Comparison of ENCODE assay signal across 22 cellular contexts in the genomic region with DNA sequence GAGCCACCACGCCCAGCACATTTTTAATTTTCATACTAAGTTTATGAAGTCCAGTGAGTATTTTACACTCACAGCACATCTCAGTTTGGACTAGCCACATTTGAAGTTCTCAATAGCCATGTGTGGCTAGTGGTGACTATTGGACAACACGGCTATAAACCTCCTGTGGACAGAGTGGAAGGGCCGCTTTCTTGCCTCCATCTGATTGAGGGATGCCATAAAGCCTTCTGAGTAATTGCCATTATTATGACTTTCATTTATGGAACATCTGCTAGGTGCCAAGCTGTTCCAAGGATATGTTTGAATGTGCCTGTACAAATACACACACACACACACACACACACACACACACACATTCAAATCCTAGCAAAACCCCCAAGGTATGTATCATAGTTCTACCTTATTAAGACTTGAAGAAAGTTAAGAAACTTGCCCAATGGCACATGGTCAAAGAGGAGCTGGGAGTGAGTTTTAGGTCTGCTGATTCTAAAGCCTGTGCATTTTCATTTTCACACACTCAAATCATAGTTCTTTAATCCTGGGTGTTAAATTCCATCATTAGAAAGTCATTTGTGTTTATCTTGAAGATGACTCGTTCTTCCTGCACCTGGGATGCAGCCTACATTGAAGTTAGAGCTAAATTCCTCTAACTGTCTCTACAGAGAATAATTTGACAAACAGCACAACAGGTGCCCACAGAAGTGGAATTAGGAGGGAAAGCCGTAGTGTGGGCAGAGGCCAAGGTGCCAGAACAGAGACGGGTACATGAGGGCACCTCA.
DNase-seq lines count a peak whose midpoint lies in the region; ATAC-seq, FAIRE-seq and TF ChIP-seq lines count a peak whose summit lies in the region.
"Had no signal": no experiment of that assay in that cellular context is flagged by ENCODE, and none has a peak within 500 bp of the region (broad histone marks: within the 10 kb centered on the region; RNA-seq: fewer than 3 reads in every experiment).

No MANE protein-coding gene starts in this region.

- ATAC-seq in natural killer cell treated with Interleukin-12 subunit alpha and Interleukin-12 subunit beta and Interleukin-15 and Interleukin-18, amount 100 ng/mL, for 72 hours: no peak
- no peak for ATAC-seq in psoas muscle
- ATAC-seq: activated CD4-positive, alpha-beta T cell treated with anti-CD3 and anti-CD28 coated beads for 36 hours; stimulated activated effector memory CD8-positive, alpha-beta T cell treated with anti-CD3 and anti-CD28 coated beads, Interleukin-12 subunit alpha, Interleukin-12 subunit beta, amount 100 ng/mL, for 72 hours had no signal

- H3K4me1 Mint-ChIP-seq in progenitor cell of endocrine pancreas (ENCODE audit: low read depth): peaks cover 42% of the 10 kb centered on the region
- H3K4me1 Mint-ChIP-seq in natural killer cell treated with Interleukin-12 subunit alpha and Interleukin-12 subunit beta and Interleukin-15 and Interleukin-18, amount 100 ng/mL, for 72 hours (ENCODE audit: low read depth in 2 of 2): no peaks in the 10 kb centered on the region
- H3K4me1 Mint-ChIP-seq: activated CD4-positive, alpha-beta T cell treated with anti-CD3 and anti-CD28 coated beads for 36 hours; stimulated activated effector memory CD8-positive, alpha-beta T cell treated with anti-CD3 and anti-CD28 coated beads, Interleukin-12 subunit alpha, Interleukin-12 subunit beta, amount 100 ng/mL, for 72 hours had no signal

- no peak overlapping the region for H3K4me3 ChIP-seq in bronchial epithelial cell (ENCODE audit: low read depth, low read length)
- no peak overlapping the region for H3K4me3 ChIP-seq in psoas muscle
- H3K4me3 ChIP-seq: GM23248, thyroid gland had no signal

- H3K4me3 Mint-ChIP-seq in progenitor cell of endocrine pancreas (ENCODE audit: low read depth): no peak overlapping the region
- H3K4me3 Mint-ChIP-seq in natural killer cell treated with Interleukin-12 subunit alpha and Interleukin-12 subunit beta and Interleukin-15 and Interleukin-18, amount 100 ng/mL, for 72 hours: no peak overlapping the region
- H3K4me3 Mint-ChIP-seq: activated CD4-positive, alpha-beta T cell treated with anti-CD3 and anti-CD28 coated beads for 36 hours; IgD-negative memory B cell; nephron; stimulated activated effector memory CD8-positive, alpha-beta T cell treated with anti-CD3 and anti-CD28 coated beads, Interleukin-12 subunit alpha, Interleukin-12 subunit beta, amount 100 ng/mL, for 72 hours had no signal

- H3K27ac Mint-ChIP-seq in progenitor cell of endocrine pancreas: peak overlapping the region; percentile 73
- H3K27ac Mint-ChIP-seq in natural killer cell treated with Interleukin-12 subunit alpha and Interleukin-12 subunit beta and Interleukin-15 and Interleukin-18, amount 100 ng/mL, for 72 hours: no peak overlapping the region
- H3K27ac Mint-ChIP-seq: activated CD4-positive, alpha-beta T cell treated with anti-CD3 and anti-CD28 coated beads for 36 hours; activated T-helper 2 cell treated with anti-CD3 and anti-CD28 coated beads, Interferon-gamma antibody, Interleukin-2, Interleukin-4, amounts not matched to agents 10 μg/mL and 5 μg/mL and 100 μg/mL, durations not matched to agents 14 hours and 24 hours and 36 hours; IgD-negative memory B cell; nephron; stimulated activated effector memory CD8-positive, alpha-beta T cell treated with anti-CD3 and anti-CD28 coated beads, Interleukin-12 subunit alpha, Interleukin-12 subunit beta, amount 100 ng/mL, for 72 hours had no signal

- no peak overlapping the region for H3K27ac ChIP-seq in psoas muscle
- H3K27ac ChIP-seq: C4-2B, GM23248, thyroid gland had no signal

- TF ChIP-seq CTCF in bronchial epithelial cell (IDR thresholded peaks at IDR 0.05; ENCODE audit: insufficient read depth, low read length, severe bottlenecking): no peak
- no peak for TF ChIP-seq CTCF in progenitor cell of endocrine pancreas (IDR thresholded peaks at IDR 0.05; ENCODE audit: unreplicated experiment)
- no peak for TF ChIP-seq CTCF in psoas muscle (IDR thresholded peaks at IDR 0.05)

- no peak for FAIRE-seq in bronchial epithelial cell (lab: Jason Lieb, UNC)

- no peaks in the 10 kb centered on the region for H3K27me3 Mint-ChIP-seq in progenitor cell of endocrine pancreas
- peaks cover 0 to 6% of the 10 kb centered on the region in 2 donors for H3K27me3 Mint-ChIP-seq in natural killer cell treated with Interleukin-12 subunit alpha and Interleukin-12 subunit beta and Interleukin-15 and Interleukin-18, amount 100 ng/mL, for 72 hours
- H3K27me3 Mint-ChIP-seq: activated CD4-positive, alpha-beta T cell treated with anti-CD3 and anti-CD28 coated beads for 36 hours; IgD-negative memory B cell had no signal

- no peaks in the 10 kb centered on the region for H3K9me3 ChIP-seq in psoas muscle
- H3K9me3 ChIP-seq: thyroid gland had no signal

- H3K36me3 Mint-ChIP-seq in progenitor cell of endocrine pancreas (ENCODE audit: insufficient read depth): no peaks in the 10 kb centered on the region
- no peaks in the 10 kb centered on the region for H3K36me3 Mint-ChIP-seq in natural killer cell treated with Interleukin-12 subunit alpha and Interleukin-12 subunit beta and Interleukin-15 and Interleukin-18, amount 100 ng/mL, for 72 hours
- H3K36me3 Mint-ChIP-seq: stimulated activated effector memory CD8-positive, alpha-beta T cell treated with anti-CD3 and anti-CD28 coated beads, Interleukin-12 subunit alpha, Interleukin-12 subunit beta, amount 100 ng/mL, for 72 hours had no signal

- WGBS in psoas muscle, 3 donors: 67 to 75% (median 68%) methylated on average over 6 of the region's 6 CpGs

- H3K27me3 ChIP-seq in bronchial epithelial cell (ENCODE audit: control insufficient read depth, insufficient read depth, low read length) (no peaks in the 10 kb centered on the region), psoas muscle (ENCODE audit: insufficient read depth in 3 of 3, low read length in 2 of 3) (no peaks in the 10 kb centered on the region)
- H3K27me3 ChIP-seq: thyroid gland had no signal

- H3K36me3 ChIP-seq in bronchial epithelial cell (ENCODE audit: control insufficient read depth, insufficient read depth, low read length): no peaks in the 10 kb centered on the region
- H3K36me3 ChIP-seq in psoas muscle (ENCODE audit: insufficient read depth in 1 of 2, low read depth in 1 of 2): no peaks in the 10 kb centered on the region
- H3K36me3 ChIP-seq: thyroid gland had no signal

- H3K9me3 Mint-ChIP-seq in progenitor cell of endocrine pancreas (ENCODE audit: low read depth): no peaks in the 10 kb centered on the region
- no peaks in the 10 kb centered on the region for H3K9me3 Mint-ChIP-seq in natural killer cell treated with Interleukin-12 subunit alpha and Interleukin-12 subunit beta and Interleukin-15 and Interleukin-18, amount 100 ng/mL, for 72 hours
- H3K9me3 Mint-ChIP-seq: activated T-helper 2 cell treated with anti-CD3 and anti-CD28 coated beads, Interferon-gamma antibody, Interleukin-2, Interleukin-4, amounts not matched to agents 10 μg/mL and 5 μg/mL and 100 μg/mL, durations not matched to agents 14 hours and 24 hours and 36 hours; IgD-negative memory B cell; stimulated activated effector memory CD8-positive, alpha-beta T cell treated with anti-CD3 and anti-CD28 coated beads, Interleukin-12 subunit alpha, Interleukin-12 subunit beta, amount 100 ng/mL, for 72 hours had no signal

- intact Hi-C loops in psoas muscle (cut with DNase I): no loop called here

- H3K4me1 ChIP-seq in psoas muscle: no peaks in the 10 kb centered on the region
- H3K4me1 ChIP-seq: thyroid gland had no signal

- DNase-seq in NCI-H1092 treated with DMSO at 0.1 percent for 48 hours (lab: John Stamatoyannopoulos, UW) (peak; percentile 19), NCI-H1092 (lab: John Stamatoyannopoulos, UW) (no peak), NCI-H1694 (lab: John Stamatoyannopoulos, UW) (peak; percentile 52), bronchial epithelial cell (ENCODE audit: low read depth) (peak; percentile 38), progenitor cell of endocrine pancreas (ENCODE audit: low spot score, unreplicated experiment) (no peak), middle frontal gyrus (ENCODE audit: extremely low spot score, low spot score) (no peak), psoas muscle (no peak)
- no peak for DNase-seq in natural killer cell treated with Interleukin-12 subunit alpha and Interleukin-12 subunit beta and Interleukin-15 and Interleukin-18, amount 100 ng/mL, for 72 hours (ENCODE audit: low spot score)
- DNase-seq: activated CD4-positive, alpha-beta T cell treated with anti-CD3 and anti-CD28 coated beads for 36 hours; central memory CD4-positive, alpha-beta T cell; DND-41; effector CD4-positive, alpha-beta T cell; GM23248; islet precursor cell; mesenchymal stem cell; NCI-H82; thyroid gland had no signal

Comparison
In these comparisons a context has a peak if more than half of its experiments do, and no peak if none do; other contexts are left out.
1. DNase-seq: peak in NCI-H1092 treated with DMSO at 0.1 percent for 48 hours (single experiment), NCI-H1694 (single experiment) and bronchial epithelial cell (single experiment); none in NCI-H1092 (single experiment), progenitor cell of endocrine pancreas (single experiment), middle frontal gyrus (single experiment), natural killer cell treated with Interleukin-12 subunit alpha and Interleukin-12 subunit beta and Interleukin-15 and Interleukin-18, amount 100 ng/mL, for 72 hours (single experiment) and psoas muscle (0 of 2).